Comparison of ENCODE assay signal across 13 cellular contexts in the genomic region with DNA sequence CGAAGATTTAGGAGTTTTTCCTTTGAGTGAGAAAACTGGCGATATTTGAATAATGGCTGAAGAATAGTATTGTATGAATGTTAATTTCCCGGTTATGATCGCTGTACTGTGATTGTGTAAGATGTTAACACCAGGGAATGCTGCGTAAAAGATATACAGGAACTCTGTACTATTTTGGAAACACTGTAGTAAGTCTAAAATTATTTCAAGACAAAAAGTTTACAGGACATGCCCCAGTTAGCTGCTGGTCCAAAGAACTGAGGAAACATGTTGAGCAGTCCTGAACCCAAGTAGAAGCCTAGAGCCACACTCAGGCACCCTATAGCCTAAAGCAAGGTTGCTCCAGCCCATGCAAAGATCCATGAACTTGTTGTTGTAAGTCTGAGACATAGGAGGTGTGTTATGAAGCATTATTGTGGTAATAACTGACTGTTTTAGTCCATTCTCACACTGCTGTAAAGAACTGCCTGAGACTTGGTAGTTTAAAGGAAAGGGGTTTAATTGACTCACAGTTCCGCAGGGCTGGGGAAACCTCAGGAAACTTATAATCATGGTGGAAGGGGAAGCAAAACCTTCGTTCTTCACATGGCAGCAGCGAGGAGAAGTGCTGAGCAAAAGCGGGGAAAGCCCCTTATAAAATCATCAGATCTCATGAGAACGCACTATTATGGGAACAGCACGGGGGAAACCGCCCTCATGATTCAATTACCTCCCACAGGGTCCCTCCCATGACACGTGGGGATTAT.
DNase-seq lines count a peak whose midpoint lies in the region; ATAC-seq, FAIRE-seq and TF ChIP-seq lines count a peak whose summit lies in the region.
"Had no signal": no experiment of that assay in that cellular context is flagged by ENCODE, and none has a peak within 500 bp of the region (broad histone marks: within the 10 kb centered on the region; RNA-seq: fewer than 3 reads in every experiment).

No MANE protein-coding gene starts in this region.

- no peaks in the 10 kb centered on the region for H3F3A ChIP-seq in SU-DHL-6 (ENCODE audit: insufficient read depth)

- CTCF ChIA-PET in activated naive CD4-positive, alpha-beta T cell treated with anti-CD3 and anti-CD28 coated beads for 36 hours (lab: Charles Lee), result no interaction called here
- CTCF ChIA-PET in activated naive CD4-positive, alpha-beta T cell treated with anti-CD3 and anti-CD28 coated beads, Interleukin-2, amount 10 ng/mL, durations not matched to agents 7 days and 5 days (lab: Charles Lee), result no interaction called here

- peaks cover 15% of the 10 kb centered on the region for H3K9me3 Mint-ChIP-seq in activated naive CD4-positive, alpha-beta T cell treated with anti-CD3 and anti-CD28 coated beads for 36 hours
- peaks cover 29% of the 10 kb centered on the region for H3K9me3 Mint-ChIP-seq in activated naive CD4-positive, alpha-beta T cell treated with anti-CD3 and anti-CD28 coated beads, Interleukin-2, amount 10 ng/mL, durations not matched to agents 7 days and 5 days
- peaks cover 6% of the 10 kb centered on the region in 2 donors for H3K9me3 Mint-ChIP-seq in stimulated activated naive B cell treated with anti-CD40 and anti-IgM and Interleukin-4, amounts not matched to agents 10 μg/mL and 1 μg/mL and 100 μg/mL, for 72 hours

- H2AFZ ChIP-seq in SU-DHL-6 (ENCODE audit: low read depth, low read length, severe bottlenecking), result peak overlapping the region; percentile 62

- H3K27ac ChIP-seq in SU-DHL-6 (ENCODE audit: low read depth, low read length) (peak overlapping the region; percentile 47), caudate nucleus (ENCODE audit: low read depth, low read length) (no peak overlapping the region)
- H3K27ac ChIP-seq: ovary had no signal

- no peaks in the 10 kb centered on the region for H3K79me2 ChIP-seq in SU-DHL-6 (ENCODE audit: insufficient read depth, low read length)

- H3K27me3 ChIP-seq in SU-DHL-6 (ENCODE audit: low read length), result no peaks in the 10 kb centered on the region
- H3K27me3 ChIP-seq: ovary had no signal

- peak overlapping the region; percentile 7; the same call in 1 of the 2 replicates for H3K9ac ChIP-seq in SU-DHL-6 (ENCODE audit: low read length)

- H3K4me3 ChIP-seq in SU-DHL-6 (ENCODE audit: insufficient read depth, low read length, poor library complexity, severe bottlenecking), result peak overlapping the region; percentile 2
- H3K4me3 ChIP-seq: ovary had no signal

- H3K4me1 Mint-ChIP-seq in activated naive CD4-positive, alpha-beta T cell treated with anti-CD3 and anti-CD28 coated beads for 36 hours (ENCODE audit: low read depth), result peaks cover 23% of the 10 kb centered on the region
- no peaks in the 10 kb centered on the region for H3K4me1 Mint-ChIP-seq in activated naive CD4-positive, alpha-beta T cell treated with anti-CD3 and anti-CD28 coated beads, Interleukin-2, amount 10 ng/mL, durations not matched to agents 7 days and 5 days
- peaks cover 12 to 22% of the 10 kb centered on the region in 2 donors for H3K4me1 Mint-ChIP-seq in stimulated activated naive B cell treated with anti-CD40 and anti-IgM and Interleukin-4, amounts not matched to agents 10 μg/mL and 1 μg/mL and 100 μg/mL, for 72 hours

- H3K9me2 ChIP-seq in SU-DHL-6 (replicated peaks; ENCODE audit: insufficient read depth, low read length), result no peaks in the 10 kb centered on the region

- H4K20me1 ChIP-seq in SU-DHL-6 (ENCODE audit: low read depth, low read length), result no peaks in the 10 kb centered on the region

- FAIRE-seq in GM19239 (lab: Jason Lieb, UNC), result peak; percentile 72
- FAIRE-seq: HTR-8/SVneo had no signal

- no peaks in the 10 kb centered on the region for H3K27me3 Mint-ChIP-seq in activated naive CD4-positive, alpha-beta T cell treated with anti-CD3 and anti-CD28 coated beads for 36 hours (ENCODE audit: low read depth)
- H3K27me3 Mint-ChIP-seq in activated naive CD4-positive, alpha-beta T cell treated with anti-CD3 and anti-CD28 coated beads, Interleukin-2, amount 10 ng/mL, durations not matched to agents 7 days and 5 days, result no peaks in the 10 kb centered on the region
- no peaks in the 10 kb centered on the region for H3K27me3 Mint-ChIP-seq in stimulated activated naive B cell treated with anti-CD40 and anti-IgM and Interleukin-4, amounts not matched to agents 10 μg/mL and 1 μg/mL and 100 μg/mL, for 72 hours
- H3K27me3 Mint-ChIP-seq: activated T-cell treated with anti-CD3 and anti-CD28 coated beads, Interleukin-2, amount 50 U/mL, for 24 hours had no signal

- peak; percentile 33 for DNase-seq in activated naive CD4-positive, alpha-beta T cell treated with anti-CD3 and anti-CD28 coated beads for 36 hours
- DNase-seq in activated naive CD4-positive, alpha-beta T cell treated with anti-CD3 and anti-CD28 coated beads, Interleukin-2, amount 10 ng/mL, durations not matched to agents 7 days and 5 days, result no peak
- DNase-seq in GM19239 (ENCODE audit: insufficient read length, low spot score) (no peak), NCI-H1092 (lab: John Stamatoyannopoulos, UW) (no peak), caudate nucleus (lab: John Stamatoyannopoulos, UW) (no peak)
- DNase-seq in stimulated activated naive B cell treated with anti-CD40 and anti-IgM and Interleukin-4, amounts not matched to agents 10 μg/mL and 1 μg/mL and 100 μg/mL, for 72 hours, result peak; percentile 79
- DNase-seq: activated T-cell treated with anti-CD3 and anti-CD28 coated beads, Interleukin-2, amount 50 U/mL, for 24 hours; mammary epithelial cell; MM.1S; ovary had no signal

- ATAC-seq in stimulated activated naive B cell treated with anti-CD40 and anti-IgM and Interleukin-4, amounts not matched to agents 10 μg/mL and 1 μg/mL and 100 μg/mL, for 72 hours (replicated peaks), result peak; percentile 93 to 97
- ATAC-seq in HG03139 (IDR thresholded peaks at IDR 0.05; ENCODE audit: unreplicated experiment), result no peak

- peak overlapping the region; percentile 65 for H3K27ac Mint-ChIP-seq in activated naive CD4-positive, alpha-beta T cell treated with anti-CD3 and anti-CD28 coated beads for 36 hours
- H3K27ac Mint-ChIP-seq in activated naive CD4-positive, alpha-beta T cell treated with anti-CD3 and anti-CD28 coated beads, Interleukin-2, amount 10 ng/mL, durations not matched to agents 7 days and 5 days, result no peak overlapping the region
- H3K27ac Mint-ChIP-seq in stimulated activated naive B cell treated with anti-CD40 and anti-IgM and Interleukin-4, amounts not matched to agents 10 μg/mL and 1 μg/mL and 100 μg/mL, for 72 hours, result peak overlapping the region; percentile 70
- H3K27ac Mint-ChIP-seq: activated T-cell treated with anti-CD3 and anti-CD28 coated beads, Interleukin-2, amount 50 U/mL, for 24 hours had no signal

- H3K36me3 Mint-ChIP-seq in activated naive CD4-positive, alpha-beta T cell treated with anti-CD3 and anti-CD28 coated beads for 36 hours (ENCODE audit: low read depth), result peaks cover 1% of the 10 kb centered on the region
- H3K36me3 Mint-ChIP-seq in activated naive CD4-positive, alpha-beta T cell treated with anti-CD3 and anti-CD28 coated beads, Interleukin-2, amount 10 ng/mL, durations not matched to agents 7 days and 5 days, result peaks cover 10% of the 10 kb centered on the region
- H3K36me3 Mint-ChIP-seq in stimulated activated naive B cell treated with anti-CD40 and anti-IgM and Interleukin-4, amounts not matched to agents 10 μg/mL and 1 μg/mL and 100 μg/mL, for 72 hours, result peaks cover 14 to 15% of the 10 kb centered on the region in 2 donors

- peak overlapping the region; percentile 24 for H3K4me2 ChIP-seq in SU-DHL-6 (ENCODE audit: low read depth, low read length, poor library complexity, severe bottlenecking)

- peaks cover 7% of the 10 kb centered on the region for H3K36me3 ChIP-seq in SU-DHL-6 (ENCODE audit: low read length)
- H3K36me3 ChIP-seq: ovary had no signal

- no peak for TF ChIP-seq CTCF in SU-DHL-6 (IDR thresholded peaks at IDR 0.05; ENCODE audit: insufficient read depth, low read length, poor library complexity, severe bottlenecking)

- no peaks in the 10 kb centered on the region for H3K9me3 ChIP-seq in SU-DHL-6 (ENCODE audit: insufficient read depth, low read length)
- H3K9me3 ChIP-seq: ovary had no signal

- no peak overlapping the region for H3K4me3 Mint-ChIP-seq in activated naive CD4-positive, alpha-beta T cell treated with anti-CD3 and anti-CD28 coated beads for 36 hours
- no peak overlapping the region for H3K4me3 Mint-ChIP-seq in activated naive CD4-positive, alpha-beta T cell treated with anti-CD3 and anti-CD28 coated beads, Interleukin-2, amount 10 ng/mL, durations not matched to agents 7 days and 5 days
- peak overlapping the region in 1 of 2 donors; percentile 22 for H3K4me3 Mint-ChIP-seq in stimulated activated naive B cell treated with anti-CD40 and anti-IgM and Interleukin-4, amounts not matched to agents 10 μg/mL and 1 μg/mL and 100 μg/mL, for 72 hours
- H3K4me3 Mint-ChIP-seq: activated T-cell treated with anti-CD3 and anti-CD28 coated beads, Interleukin-2, amount 50 U/mL, for 24 hours had no signal

- intact Hi-C loops in activated naive CD4-positive, alpha-beta T cell treated with anti-CD3 and anti-CD28 coated beads for 36 hours (cut with micrococcal nuclease), result loop anchor here (2.0 kb wide), 1 partner anchor 31 kb away; no protein-coding TSS in a partner anchor

Comparison
In these comparisons a context has a peak if more than half of its experiments do, and no peak if none do; other contexts are left out.
1. DNase-seq: peak in activated naive CD4-positive, alpha-beta T cell treated with anti-CD3 and anti-CD28 coated beads for 36 hours (single experiment) and stimulated activated naive B cell treated with anti-CD40 and anti-IgM and Interleukin-4, amounts not matched to agents 10 μg/mL and 1 μg/mL and 100 μg/mL, for 72 hours (single experiment); none in activated naive CD4-positive, alpha-beta T cell treated with anti-CD3 and anti-CD28 coated beads, Interleukin-2, amount 10 ng/mL, durations not matched to agents 7 days and 5 days (single experiment), GM19239 (single experiment), NCI-H1092 (single experiment) and caudate nucleus (0 of 61).